ENCODE assay signal across 12 cellular contexts in the genomic region with DNA sequence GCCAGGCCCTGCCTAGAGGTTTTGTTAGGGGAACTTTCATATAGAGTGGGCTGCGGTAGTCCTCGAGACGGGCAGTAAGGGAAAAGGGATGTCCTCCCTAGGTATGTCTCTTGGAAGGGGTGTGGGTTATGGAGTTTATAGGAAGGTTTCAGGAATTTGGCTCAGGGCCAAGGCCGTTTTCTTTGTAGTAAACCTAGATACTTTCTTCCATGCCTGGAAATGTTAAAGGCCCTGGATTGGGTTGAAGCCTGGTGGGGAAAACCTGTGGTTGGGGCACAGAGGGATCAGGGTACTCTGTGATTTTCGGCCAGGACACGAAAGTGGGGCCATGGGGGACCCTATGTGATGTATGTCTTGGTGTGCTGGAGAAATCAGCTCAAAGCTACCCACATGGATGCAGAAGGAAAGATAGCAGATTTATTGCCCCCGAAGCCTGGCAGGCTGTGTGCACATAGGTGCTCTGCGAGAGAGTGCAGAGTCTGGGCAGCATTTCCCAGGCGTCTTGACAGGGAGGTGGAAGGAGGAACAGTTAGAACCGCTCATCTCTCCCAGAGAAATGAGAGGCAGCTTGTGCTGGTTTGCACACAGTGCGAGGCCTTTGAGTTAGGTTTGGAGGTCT. TPM values are rescaled to one million over a fixed set of nuclear protein-coding genes. Genes with fewer than 3 reads are reported as not detected.
DNase-seq lines count a peak whose midpoint lies in the region; ATAC-seq and TF ChIP-seq lines count a peak whose summit lies in the region.
"Had no signal": no experiment of that assay in that cellular context is flagged by ENCODE, and none has a peak within 500 bp of the region (broad histone marks: within the 10 kb centered on the region; RNA-seq: fewer than 3 reads in every experiment).

No MANE protein-coding gene starts in this region.

- H3K36me3 ChIP-seq in left ventricle myocardium inferior = peaks cover 17% of the 10 kb centered on the region
- H3K36me3 ChIP-seq in PC-3 (ENCODE audit: low read depth, low read length) = peaks cover 17% of the 10 kb centered on the region

- peaks cover 5% of the 10 kb centered on the region for H3K4me1 Mint-ChIP-seq in glutamatergic neuron (ENCODE audit: low read depth, unreplicated experiment)
- peaks cover 80% of the 10 kb centered on the region for H3K4me1 Mint-ChIP-seq in stimulated activated memory B cell treated with anti-CD40 and anti-IgM and Interleukin-4, amounts not matched to agents 10 μg/mL and 1 μg/mL and 100 μg/mL, for 72 hours

- H3K27ac ChIP-seq in left ventricle myocardium inferior (replicated peaks) (no peak overlapping the region), PC-3 (ENCODE audit: low read length) (no peak overlapping the region)

- H3K27me3 Mint-ChIP-seq in glutamatergic neuron (ENCODE audit: unreplicated experiment) = peaks cover 6% of the 10 kb centered on the region
- no peaks in the 10 kb centered on the region for H3K27me3 Mint-ChIP-seq in stimulated activated memory B cell treated with anti-CD40 and anti-IgM and Interleukin-4, amounts not matched to agents 10 μg/mL and 1 μg/mL and 100 μg/mL, for 72 hours

- no peaks in the 10 kb centered on the region for H3K9me2 ChIP-seq in PC-3 (replicated peaks; ENCODE audit: low read length)

- H3K4me3 ChIP-seq in left ventricle myocardium inferior = no peak overlapping the region
- peak overlapping the region; percentile 80; the same call in 1 of the 2 replicates for H3K4me3 ChIP-seq in PC-3 (ENCODE audit: low read length)

- no peak for ATAC-seq in PC-3
- no peak for ATAC-seq in stimulated activated memory B cell treated with anti-CD40 and anti-IgM and Interleukin-4, amounts not matched to agents 10 μg/mL and 1 μg/mL and 100 μg/mL, for 72 hours
- ATAC-seq in GM19035 (IDR thresholded peaks at IDR 0.05; ENCODE audit: unreplicated experiment) = no peak
- ATAC-seq: gastroesophageal sphincter had no signal

- H2AFZ ChIP-seq in PC-3 (ENCODE audit: low read length) = no peak overlapping the region

- H3K27me3 ChIP-seq in left ventricle myocardium inferior (ENCODE audit: low read depth) = no peaks in the 10 kb centered on the region
- H3K27me3 ChIP-seq in PC-3 (ENCODE audit: low read length) = no peaks in the 10 kb centered on the region
- H3K27me3 ChIP-seq: gastroesophageal sphincter had no signal

- H3K27ac Mint-ChIP-seq in glutamatergic neuron (ENCODE audit: unreplicated experiment) = peak overlapping the region; percentile 48
- H3K27ac Mint-ChIP-seq in stimulated activated memory B cell treated with anti-CD40 and anti-IgM and Interleukin-4, amounts not matched to agents 10 μg/mL and 1 μg/mL and 100 μg/mL, for 72 hours = no peak overlapping the region

- CTCF ChIA-PET in PC-3 (lab: Charles Lee) = no interaction called here

- POLR2A ChIA-PET in PC-3 (lab: Charles Lee; ENCODE audit: unreplicated experiment) = no interaction called here

- intact Hi-C loops in cardiac septum (cut with DNase I) = loop anchor here (5.0 kb wide), 2 partner anchors 50 to 345 kb away; a partner anchor contains a TSS
- intact Hi-C loops in left ventricle myocardium inferior (cut with micrococcal nuclease) = no loop called here
- intact Hi-C loops in PC-3 (cut with micrococcal nuclease) = no loop called here

- peaks cover 5% of the 10 kb centered on the region for H3K9me3 Mint-ChIP-seq in glutamatergic neuron (ENCODE audit: unreplicated experiment)
- H3K9me3 Mint-ChIP-seq in stimulated activated memory B cell treated with anti-CD40 and anti-IgM and Interleukin-4, amounts not matched to agents 10 μg/mL and 1 μg/mL and 100 μg/mL, for 72 hours = no peaks in the 10 kb centered on the region

- H3F3A ChIP-seq in PC-3 (ENCODE audit: low read length, unreplicated experiment) = no peaks in the 10 kb centered on the region

- DNase-seq in cardiac septum (ENCODE audit: low spot score) (peak; percentile 53), left ventricle myocardium inferior (no peak), PC-3 (peak; percentile 20), glutamatergic neuron (no peak), 8988T (no peak)
- DNase-seq in stimulated activated CD4-positive, alpha-beta T cell treated with anti-CD3 and anti-CD28 coated beads, Interleukin-2, amount 100 ng/mL, for 48 hours = no peak
- DNase-seq: effector memory CD4-positive, alpha-beta T cell; IMR-90; kidney had no signal

- H3K9ac ChIP-seq in PC-3 (ENCODE audit: low read length) = no peak overlapping the region

- peaks cover 6% of the 10 kb centered on the region for H3K36me3 Mint-ChIP-seq in glutamatergic neuron (ENCODE audit: unreplicated experiment)
- H3K36me3 Mint-ChIP-seq in stimulated activated memory B cell treated with anti-CD40 and anti-IgM and Interleukin-4, amounts not matched to agents 10 μg/mL and 1 μg/mL and 100 μg/mL, for 72 hours = peaks cover 37% of the 10 kb centered on the region

- H3K4me1 ChIP-seq in left ventricle myocardium inferior = peaks cover 48% of the 10 kb centered on the region
- peaks cover 22% of the 10 kb centered on the region for H3K4me1 ChIP-seq in PC-3 (ENCODE audit: insufficient read depth, low read length)

- BruUV-seq in PC-3 (replicated peaks; lab: Mats Ljungman, UMichigan) = TSS peak; percentile 2

- peak overlapping the region; percentile 86 for H3K4me2 ChIP-seq in PC-3 (ENCODE audit: low read length)

- peaks cover 18% of the 10 kb centered on the region; the same call in 1 of the 2 replicates for H4K20me1 ChIP-seq in PC-3 (ENCODE audit: low read length)

- peaks cover 96% of the 10 kb centered on the region for H3K79me2 ChIP-seq in PC-3 (ENCODE audit: low read length)

- peak overlapping the region; percentile 34 for H3K4me3 Mint-ChIP-seq in glutamatergic neuron (ENCODE audit: unreplicated experiment)
- peak overlapping the region; percentile 22 for H3K4me3 Mint-ChIP-seq in stimulated activated memory B cell treated with anti-CD40 and anti-IgM and Interleukin-4, amounts not matched to agents 10 μg/mL and 1 μg/mL and 100 μg/mL, for 72 hours

- TF ChIP-seq CTCF in left ventricle myocardium inferior (IDR thresholded peaks at IDR 0.05; ENCODE audit: borderline replicate concordance) (no peak), PC-3 (conservative IDR thresholded peaks at IDR 0.05; ENCODE audit: low read depth, low read length) (no peak), glutamatergic neuron (IDR thresholded peaks at IDR 0.05; ENCODE audit: partially characterized antibody, unreplicated experiment) (no peak)

- H3K9me3 ChIP-seq in left ventricle myocardium inferior (replicated peaks) = no peaks in the 10 kb centered on the region
- no peaks in the 10 kb centered on the region for H3K9me3 ChIP-seq in PC-3 (ENCODE audit: low read length)
- H3K9me3 ChIP-seq: gastroesophageal sphincter had no signal

RNA-seq across cellular contexts. Expression of a gene that starts 1.7 kb away (rescaled TPM):
- total RNA-seq in cardiac septum (44.0 TPM), left ventricle myocardium inferior (45.9 TPM), PC-3 (2014; rRNA removed) (123 and 145 TPM in 2 replicates), glutamatergic neuron (ENCODE audit: unreplicated experiment) (34.0 TPM)

RNA-seq across cellular contexts. Expression of a gene that starts 1.8 kb away (rescaled TPM):
- total RNA-seq in cardiac septum = 10.7 TPM
- total RNA-seq in left ventricle myocardium inferior = 7.0 TPM
- total RNA-seq in PC-3 (2014; rRNA removed) = 80.5 and 87.8 TPM in 2 replicates
- 26.6 TPM for total RNA-seq in glutamatergic neuron (ENCODE audit: unreplicated experiment)

Comparison
In these comparisons a context has a peak if more than half of its experiments do, and no peak if none do; other contexts are left out.
1. DNase-seq: peak in cardiac septum (single experiment) and PC-3 (single experiment); none in left ventricle myocardium inferior (single experiment), glutamatergic neuron (single experiment), 8988T (single experiment) and stimulated activated CD4-positive, alpha-beta T cell treated with anti-CD3 and anti-CD28 coated beads, Interleukin-2, amount 100 ng/mL, for 48 hours (0 of 2).